ENCODE assay signal across 39 cellular contexts in the genomic region with DNA sequence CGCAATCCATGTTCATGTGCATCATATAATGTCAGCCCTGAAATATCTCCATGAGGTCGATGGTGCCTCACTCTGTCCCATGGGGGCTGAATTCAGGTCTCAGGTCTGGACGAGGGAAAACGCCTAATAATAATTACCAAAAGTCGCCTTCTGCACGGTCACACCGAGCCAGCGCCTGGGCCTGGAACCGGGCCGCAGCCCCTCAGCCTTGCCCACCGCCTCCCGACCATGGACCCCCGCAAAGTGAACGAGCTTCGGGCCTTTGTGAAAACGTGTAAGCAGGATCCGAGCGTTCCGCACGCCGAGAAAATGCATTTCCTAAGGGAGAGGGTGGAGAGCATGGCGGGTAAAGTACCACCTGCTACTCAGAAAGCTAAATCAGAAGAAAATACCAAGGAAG. TPM values are rescaled to one million over a fixed set of nuclear protein-coding genes. Genes with fewer than 3 reads are reported as not detected.
"Had no signal": no experiment of that assay in that cellular context is flagged by ENCODE, and none has a peak within 500 bp of the region (broad histone marks: within the 10 kb centered on the region; RNA-seq: fewer than 3 reads in every experiment).

No MANE protein-coding gene starts in this region.

- H3K36me3 Mint-ChIP-seq: activated CD4-positive, alpha-beta memory T cell treated with anti-CD3 and anti-CD28 coated beads for 36 hours; activated naive CD4-positive, alpha-beta T cell treated with anti-CD3 and anti-CD28 coated beads, Interleukin-2, amount 50 U/mL, for 72 hours; activated naive CD8-positive, alpha-beta T cell treated with anti-CD3 and anti-CD28 coated beads for 36 hours; brain had no signal

- H3K9me3 Mint-ChIP-seq: activated B cell treated with CpG ODN at 0.5 μM for 24 hours; activated CD4-positive, alpha-beta memory T cell treated with anti-CD3 and anti-CD28 coated beads for 36 hours; activated CD4-positive, alpha-beta T cell treated with anti-CD3 and anti-CD28 coated beads, Interleukin-2, amount 10 ng/mL, durations not matched to agents 24 days and 14 days; activated CD8-positive, alpha-beta T cell treated with anti-CD3 and anti-CD28 coated beads for 36 hours; activated naive CD4-positive, alpha-beta T cell treated with anti-CD3 and anti-CD28 coated beads for 36 hours; activated naive CD4-positive, alpha-beta T cell treated with anti-CD3 and anti-CD28 coated beads, Interleukin-2, amount 50 U/mL, for 72 hours; activated naive CD8-positive, alpha-beta T cell treated with anti-CD3 and anti-CD28 coated beads for 36 hours; activated T-cell treated with anti-CD3 and anti-CD28 coated beads, Interleukin-2, amount 50 U/mL, for 4 hours; activated T-cell treated with anti-CD3 and anti-CD28 coated beads, Interleukin-2, amount 50 U/mL, for 72 hours; activated T-helper 1 cell treated with anti-CD3 and anti-CD28 coated beads, Interleukin-12 subunit alpha, Interleukin-12 subunit beta, Interleukin-2, Interleukin-4 antibody, amounts not matched to agents 30 ng/mL and 10 ng/mL and 1 ng/mL, durations not matched to agents 14 hours and 24 hours and 36 hours; activated T-helper 17 cell treated with anti-CD3 and anti-CD28 coated beads, Interleukin-2, amount 50 U/mL, for 72 hours; central memory CD8-positive, alpha-beta T cell; T-helper 2 cell treated with Interferon-gamma antibody and Interleukin-4, amounts not matched to agents 5 μg/mL and 100 μg/mL, for 36 hours had no signal

- ATAC-seq: activated CD8-positive, alpha-beta T cell treated with anti-CD3 and anti-CD28 coated beads for 36 hours; activated naive CD4-positive, alpha-beta T cell treated with anti-CD3 and anti-CD28 coated beads, Interleukin-2, amount 50 U/mL, for 72 hours; activated T-cell treated with anti-CD3 and anti-CD28 coated beads, Interleukin-2, amount 50 U/mL, for 4 hours; activated T-cell treated with anti-CD3 and anti-CD28 coated beads, Interleukin-2, amount 50 U/mL, for 72 hours; activated T-helper 17 cell treated with anti-CD3 and anti-CD28 coated beads, Interleukin-2, amount 50 U/mL, for 72 hours; T-helper 17 cell had no signal

- H3K9me3 ChIP-seq: adrenal gland had no signal

- H3K27ac ChIP-seq: adrenal gland, cardiac muscle cell, VCaP had no signal

- FAIRE-seq: bronchial epithelial cell, TTC549 had no signal

- H3K36me3 ChIP-seq: adrenal gland, cardiac muscle cell had no signal

- DNase-seq: activated B cell treated with CpG ODN at 0.5 μM for 24 hours; activated CD4-positive, alpha-beta memory T cell treated with anti-CD3 and anti-CD28 coated beads for 36 hours; activated CD4-positive, alpha-beta T cell treated with anti-CD3 and anti-CD28 coated beads for 4 hours; activated CD4-positive, alpha-beta T cell treated with anti-CD3 and anti-CD28 coated beads, Interleukin-2, amount 10 ng/mL, durations not matched to agents 24 days and 14 days; activated CD4-positive, alpha-beta T cell treated with anti-CD3 and anti-CD28 coated beads, Interleukin-2, amount 50 U/mL, for 1 hour; activated CD4-positive, alpha-beta T cell treated with anti-CD3 and anti-CD28 coated beads, Interleukin-2, amount 50 U/mL, for 4 hours; activated CD4-positive, CD25-positive, alpha-beta regulatory T cell treated with anti-CD3 and anti-CD28 coated beads, Interleukin-2, amount 50 U/mL, for 72 hours; activated CD8-positive, alpha-beta memory T cell treated with anti-CD3 and anti-CD28 coated beads, Interleukin-2, amount 50 U/mL, for 4 hours; activated CD8-positive, alpha-beta T cell treated with anti-CD3 and anti-CD28 coated beads for 36 hours; activated effector memory CD4-positive, alpha-beta T cell treated with anti-CD3 and anti-CD28 coated beads, Interleukin-2, amount 50 U/mL, for 16 hours; activated gamma-delta T cell treated with Interleukin-2 at 50 U/mL for 16 hours; activated naive CD4-positive, alpha-beta T cell; activated naive CD4-positive, alpha-beta T cell treated with anti-CD3 and anti-CD28 coated beads for 36 hours; activated naive CD4-positive, alpha-beta T cell treated with anti-CD3 and anti-CD28 coated beads, Interleukin-2, amount 50 U/mL, for 16 hours; activated naive CD8-positive, alpha-beta T cell treated with anti-CD3 and anti-CD28 coated beads for 36 hours; activated T-cell treated with anti-CD3 and anti-CD28 coated beads for 4 hours; activated T-cell treated with anti-CD3 and anti-CD28 coated beads, Interleukin-2, amount 50 U/mL, for 1 hour; activated T-cell treated with anti-CD3 and anti-CD28 coated beads, Interleukin-2, amount 50 U/mL, for 4 hours; activated T-cell treated with anti-CD3 and anti-CD28 coated beads, Interleukin-2, amount 50 U/mL, for 72 hours; adrenal gland; amniotic stem cell; aorta; caudate nucleus; cerebellar nuclear complex; T-helper 17 cell; T-helper 9 cell had no signal

- H3K4me3 Mint-ChIP-seq: activated B cell treated with CpG ODN at 0.5 μM for 24 hours; activated CD4-positive, alpha-beta memory T cell treated with anti-CD3 and anti-CD28 coated beads for 36 hours; activated CD4-positive, alpha-beta T cell treated with anti-CD3 and anti-CD28 coated beads, Interleukin-2, amount 10 ng/mL, durations not matched to agents 24 days and 14 days; activated CD8-positive, alpha-beta T cell treated with anti-CD3 and anti-CD28 coated beads for 36 hours; activated naive CD4-positive, alpha-beta T cell treated with anti-CD3 and anti-CD28 coated beads for 36 hours; activated naive CD8-positive, alpha-beta T cell treated with anti-CD3 and anti-CD28 coated beads for 36 hours; activated T-cell treated with anti-CD3 and anti-CD28 coated beads, Interleukin-2, amount 50 U/mL, for 4 hours; activated T-cell treated with anti-CD3 and anti-CD28 coated beads, Interleukin-2, amount 50 U/mL, for 72 hours; activated T-helper 1 cell treated with anti-CD3 and anti-CD28 coated beads, Interleukin-12 subunit alpha, Interleukin-12 subunit beta, Interleukin-2, Interleukin-4 antibody, amounts not matched to agents 30 ng/mL and 10 ng/mL and 1 ng/mL, durations not matched to agents 14 hours and 24 hours and 36 hours; activated T-helper 17 cell treated with anti-CD3 and anti-CD28 coated beads, Interleukin-2, amount 50 U/mL, for 72 hours; brain; central memory CD8-positive, alpha-beta T cell; T-helper 17 cell; T-helper 2 cell treated with Interferon-gamma antibody and Interleukin-4, amounts not matched to agents 5 μg/mL and 100 μg/mL, for 36 hours had no signal

- H3K27me3 Mint-ChIP-seq: activated CD4-positive, alpha-beta memory T cell treated with anti-CD3 and anti-CD28 coated beads for 36 hours had no signal

- H3K27me3 ChIP-seq: adrenal gland had no signal

- H3K4me3 ChIP-seq: adrenal gland, cardiac muscle cell had no signal

- H3K27ac Mint-ChIP-seq: activated B cell treated with CpG ODN at 0.5 μM for 24 hours; activated CD4-positive, alpha-beta memory T cell treated with anti-CD3 and anti-CD28 coated beads for 36 hours; activated CD4-positive, alpha-beta T cell treated with anti-CD3 and anti-CD28 coated beads, Interleukin-2, amount 10 ng/mL, durations not matched to agents 24 days and 14 days; activated CD8-positive, alpha-beta T cell treated with anti-CD3 and anti-CD28 coated beads for 36 hours; activated naive CD4-positive, alpha-beta T cell treated with anti-CD3 and anti-CD28 coated beads for 36 hours; activated naive CD4-positive, alpha-beta T cell treated with anti-CD3 and anti-CD28 coated beads, Interleukin-2, amount 50 U/mL, for 72 hours; activated naive CD8-positive, alpha-beta T cell treated with anti-CD3 and anti-CD28 coated beads for 36 hours; activated T-cell treated with anti-CD3 and anti-CD28 coated beads, Interleukin-2, amount 50 U/mL, for 72 hours; activated T-helper 1 cell treated with anti-CD3 and anti-CD28 coated beads, Interleukin-12 subunit alpha, Interleukin-12 subunit beta, Interleukin-2, Interleukin-4 antibody, amounts not matched to agents 30 ng/mL and 10 ng/mL and 1 ng/mL, durations not matched to agents 14 hours and 24 hours and 36 hours; activated T-helper 17 cell treated with anti-CD3 and anti-CD28 coated beads, Interleukin-2, amount 50 U/mL, for 72 hours; brain; T-helper 2 cell treated with Interferon-gamma antibody and Interleukin-4, amounts not matched to agents 5 μg/mL and 100 μg/mL, for 36 hours had no signal

RNA-seq across cellular contexts. Expression of a gene that starts 18.8 kb away (rescaled TPM):
- total RNA-seq: activated B cell treated with CpG ODN at 0.5 μM for 24 hours; activated T-helper 17 cell treated with anti-CD3 and anti-CD28 coated beads, Interleukin-2, amount 50 U/mL, for 72 hours; aorta; cardiac muscle cell; chondrocyte; T-helper 17 cell had no signal
- polyA plus RNA-seq: aorta, cardiac muscle cell had no signal

RNA-seq across cellular contexts. Expression of a gene that starts 21.3 kb away (rescaled TPM):
- total RNA-seq: activated B cell treated with CpG ODN at 0.5 μM for 24 hours; activated CD4-positive, alpha-beta memory T cell treated with anti-CD3 and anti-CD28 coated beads for 36 hours; activated CD4-positive, alpha-beta T cell treated with anti-CD3 and anti-CD28 coated beads, Interleukin-2, amount 10 ng/mL, durations not matched to agents 24 days and 14 days; activated CD8-positive, alpha-beta memory T cell treated with anti-CD3 and anti-CD28 coated beads for 36 hours; activated CD8-positive, alpha-beta T cell treated with anti-CD3 and anti-CD28 coated beads for 36 hours; activated naive CD4-positive, alpha-beta T cell treated with anti-CD3 and anti-CD28 coated beads for 36 hours; activated naive CD4-positive, alpha-beta T cell treated with anti-CD3 and anti-CD28 coated beads, Interleukin-2, amount 50 U/mL, for 72 hours; activated naive CD8-positive, alpha-beta T cell treated with anti-CD3 and anti-CD28 coated beads for 36 hours; activated T-cell treated with anti-CD3 and anti-CD28 coated beads, Interleukin-2, amount 50 U/mL, for 4 hours; activated T-cell treated with anti-CD3 and anti-CD28 coated beads, Interleukin-2, amount 50 U/mL, for 72 hours; activated T-helper 1 cell treated with anti-CD3 and anti-CD28 coated beads, Interleukin-12 subunit alpha, Interleukin-12 subunit beta, Interleukin-2, Interleukin-4 antibody, amounts not matched to agents 30 ng/mL and 10 ng/mL and 1 ng/mL, durations not matched to agents 14 hours and 24 hours and 36 hours; activated T-helper 17 cell treated with anti-CD3 and anti-CD28 coated beads, Interleukin-2, amount 50 U/mL, for 72 hours; aorta; bronchial epithelial cell; chondrocyte; T-helper 1 cell treated with Interleukin-12 subunit alpha and Interleukin-12 subunit beta and Interleukin-4 antibody, amounts not matched to agents 30 ng/mL and 1 ng/mL, for 36 hours had no signal
- polyA plus RNA-seq: adrenal gland, aorta had no signal
